Comparison of ENCODE assay signal across 1 cellular context in genomic region chr5:10351882-10352395, GRCh38.
TF ChIP-seq lines count a peak whose summit lies in the region.

No MANE protein-coding gene starts in this region.

TF ChIP-seq in HepG2, 621 proteins besides CTCF, POLR2A, EP300 and RAD21:
- TF ChIP-seq ZNF644 (CRISPR knock-in tag; IDR thresholded peaks at IDR 0.05; ENCODE audit: low read depth) (0 out of 2 replicates have a peak, but pooled peaks have one; percentile 1), MXI1 (IDR thresholded peaks at IDR 0.05; ENCODE audit: borderline replicate concordance, low read depth, low read length) (no peak)
